18 cellular contexts compared by ENCODE assay signal in genomic region chr22:39444937-39445465, GRCh38. TPM values are rescaled to one million over a fixed set of nuclear protein-coding genes. Genes with fewer than 3 reads are reported as not detected.
DNase-seq lines count a peak whose midpoint lies in the region; ATAC-seq and TF ChIP-seq lines count a peak whose summit lies in the region.
"Had no signal": no experiment of that assay in that cellular context is flagged by ENCODE, and none has a peak within 500 bp of the region (broad histone marks: within the 10 kb centered on the region; RNA-seq: fewer than 3 reads in every experiment).

No MANE protein-coding gene starts in this region.

- no peak for TF ChIP-seq CTCF in HL-60 (IDR thresholded peaks at IDR 0.05; ENCODE audit: insufficient read depth, low read length)
- TF ChIP-seq CTCF in SU-DHL-6 (IDR thresholded peaks at IDR 0.05; ENCODE audit: insufficient read depth, low read length, poor library complexity, severe bottlenecking) = no peak
- TF ChIP-seq CTCF in suprapubic skin (IDR thresholded peaks at IDR 0.05) = no peak

- H3K9me3 Mint-ChIP-seq in activated CD4-positive, alpha-beta T cell treated with anti-CD3 and anti-CD28 coated beads, Interleukin-2, amount 10 ng/mL, durations not matched to agents 7 days and 5 days = no peaks in the 10 kb centered on the region
- no peaks in the 10 kb centered on the region for H3K9me3 Mint-ChIP-seq in activated CD4-positive, alpha-beta T cell treated with anti-CD3 and anti-CD28 coated beads, Interleukin-2, amount 10 ng/mL, durations not matched to agents 24 days and 14 days
- no peaks in the 10 kb centered on the region for H3K9me3 Mint-ChIP-seq in stimulated activated effector memory CD8-positive, alpha-beta T cell treated with anti-CD3 and anti-CD28 coated beads, Interleukin-12 subunit alpha, Interleukin-12 subunit beta, amount 100 ng/mL, for 72 hours
- H3K9me3 Mint-ChIP-seq: GM23338, HFFc6 had no signal

- no peaks in the 10 kb centered on the region for H3K9me3 ChIP-seq in SU-DHL-6 (ENCODE audit: insufficient read depth, low read length)
- H3K9me3 ChIP-seq in suprapubic skin = no peaks in the 10 kb centered on the region
- H3K9me3 ChIP-seq: Peyer's patch had no signal

- H4K20me1 ChIP-seq in SU-DHL-6 (ENCODE audit: low read depth, low read length) = no peaks in the 10 kb centered on the region

- intact Hi-C loops in activated CD4-positive, alpha-beta T cell treated with anti-CD3 and anti-CD28 coated beads, Interleukin-2, amount 10 ng/mL, durations not matched to agents 24 days and 14 days (cut with micrococcal nuclease) = no loop called here
- intact Hi-C loops in posterior cingulate gyrus (cut with DNase I) = no loop called here

- H3K27ac Mint-ChIP-seq in activated CD4-positive, alpha-beta T cell treated with anti-CD3 and anti-CD28 coated beads, Interleukin-2, amount 10 ng/mL, durations not matched to agents 7 days and 5 days = peak overlapping the region; percentile 66
- H3K27ac Mint-ChIP-seq in activated CD4-positive, alpha-beta T cell treated with anti-CD3 and anti-CD28 coated beads, Interleukin-2, amount 10 ng/mL, durations not matched to agents 24 days and 14 days = no peak overlapping the region
- peak overlapping the region; percentile 36 for H3K27ac Mint-ChIP-seq in stimulated activated effector memory CD8-positive, alpha-beta T cell treated with anti-CD3 and anti-CD28 coated beads, Interleukin-12 subunit alpha, Interleukin-12 subunit beta, amount 100 ng/mL, for 72 hours
- H3K27ac Mint-ChIP-seq: GM23338, HFFc6 had no signal

- H3K4me3 ChIP-seq in HL-60 (replicated peaks; ENCODE audit: insufficient read depth, low read length) (no peak overlapping the region), SU-DHL-6 (ENCODE audit: insufficient read depth, low read length, poor library complexity, severe bottlenecking) (no peak overlapping the region), suprapubic skin (no peak overlapping the region)
- H3K4me3 ChIP-seq: GM23338, K562, Peyer's patch had no signal

- no peak for DNase-seq in activated CD4-positive, alpha-beta T cell treated with anti-CD3 and anti-CD28 coated beads, Interleukin-2, amount 10 ng/mL, durations not matched to agents 7 days and 5 days
- DNase-seq in activated CD4-positive, alpha-beta T cell treated with anti-CD3 and anti-CD28 coated beads, Interleukin-2, amount 10 ng/mL, durations not matched to agents 24 days and 14 days = no peak
- DNase-seq in HL-60 (ENCODE audit: low read depth in 1 of 2, low spot score in 1 of 2) (no peak), posterior cingulate gyrus (no peak), suprapubic skin (ENCODE audit: low spot score in 2 of 2) (no peak), T-helper 1 cell (no peak)
- no peak for DNase-seq in stimulated activated effector memory CD8-positive, alpha-beta T cell treated with anti-CD3 and anti-CD28 coated beads, Interleukin-12 subunit alpha, Interleukin-12 subunit beta, amount 100 ng/mL, for 72 hours (ENCODE audit: low spot score in 2 of 2)
- DNase-seq: 8988T, HFFc6, NCI-H1092 treated with DMSO at 0.1 percent for 48 hours, NCI-H187 treated with DMSO at 0.1 percent for 48 hours, NCI-H446, Peyer's patch, Right ventricle myocardium superior had no signal

- H3K9ac ChIP-seq in SU-DHL-6 (ENCODE audit: low read length) = peak overlapping the region; percentile 72

- H3K36me3 ChIP-seq in SU-DHL-6 (ENCODE audit: low read length) (no peaks in the 10 kb centered on the region), suprapubic skin (no peaks in the 10 kb centered on the region)
- H3K36me3 ChIP-seq: Peyer's patch had no signal

- peaks cover 89% of the 10 kb centered on the region for H3F3A ChIP-seq in SU-DHL-6 (ENCODE audit: insufficient read depth)

- no peaks in the 10 kb centered on the region for H3K9me2 ChIP-seq in SU-DHL-6 (replicated peaks; ENCODE audit: insufficient read depth, low read length)

- peaks cover 31% of the 10 kb centered on the region for H3K4me1 ChIP-seq in suprapubic skin

- H3K79me2 ChIP-seq in SU-DHL-6 (ENCODE audit: insufficient read depth, low read length) = peaks cover 26% of the 10 kb centered on the region

- POLR2A ChIA-PET in activated CD4-positive, alpha-beta T cell treated with anti-CD3 and anti-CD28 coated beads, Interleukin-2, amount 10 ng/mL, durations not matched to agents 7 days and 5 days (lab: Charles Lee) = no interaction called here

- H3K27ac ChIP-seq in HL-60 (replicated peaks) = peak overlapping the region; percentile 89; the same call in 1 of the 2 replicates
- peak overlapping the region; percentile 98 for H3K27ac ChIP-seq in SU-DHL-6 (ENCODE audit: low read depth, low read length)
- no peak overlapping the region for H3K27ac ChIP-seq in suprapubic skin

- TF ChIP-seq POLR2A in suprapubic skin (IDR thresholded peaks at IDR 0.05) = no peak

- no peak overlapping the region for H3K4me3 Mint-ChIP-seq in activated CD4-positive, alpha-beta T cell treated with anti-CD3 and anti-CD28 coated beads, Interleukin-2, amount 10 ng/mL, durations not matched to agents 7 days and 5 days
- no peak overlapping the region for H3K4me3 Mint-ChIP-seq in activated CD4-positive, alpha-beta T cell treated with anti-CD3 and anti-CD28 coated beads, Interleukin-2, amount 10 ng/mL, durations not matched to agents 24 days and 14 days
- no peak overlapping the region for H3K4me3 Mint-ChIP-seq in stimulated activated effector memory CD8-positive, alpha-beta T cell treated with anti-CD3 and anti-CD28 coated beads, Interleukin-12 subunit alpha, Interleukin-12 subunit beta, amount 100 ng/mL, for 72 hours
- H3K4me3 Mint-ChIP-seq: GM23338, HFFc6 had no signal

- 80% methylated on average over 6 of the region's 11 CpGs for WGBS in suprapubic skin

- H3K36me3 Mint-ChIP-seq in activated CD4-positive, alpha-beta T cell treated with anti-CD3 and anti-CD28 coated beads, Interleukin-2, amount 10 ng/mL, durations not matched to agents 7 days and 5 days (ENCODE audit: low read depth) = peaks cover 4% of the 10 kb centered on the region
- H3K36me3 Mint-ChIP-seq in activated CD4-positive, alpha-beta T cell treated with anti-CD3 and anti-CD28 coated beads, Interleukin-2, amount 10 ng/mL, durations not matched to agents 24 days and 14 days (ENCODE audit: low read depth) = no peaks in the 10 kb centered on the region
- no peaks in the 10 kb centered on the region for H3K36me3 Mint-ChIP-seq in stimulated activated effector memory CD8-positive, alpha-beta T cell treated with anti-CD3 and anti-CD28 coated beads, Interleukin-12 subunit alpha, Interleukin-12 subunit beta, amount 100 ng/mL, for 72 hours

- peak overlapping the region; percentile 69 for H3K4me2 ChIP-seq in SU-DHL-6 (ENCODE audit: low read depth, low read length, poor library complexity, severe bottlenecking)
- H3K4me2 ChIP-seq: GM23338 had no signal

- no peak for ATAC-seq in stimulated activated effector memory CD8-positive, alpha-beta T cell treated with anti-CD3 and anti-CD28 coated beads, Interleukin-12 subunit alpha, Interleukin-12 subunit beta, amount 100 ng/mL, for 72 hours
- ATAC-seq: K562 had no signal

- no peak overlapping the region for H2AFZ ChIP-seq in SU-DHL-6 (ENCODE audit: low read depth, low read length, severe bottlenecking)

- no peak for TF ChIP-seq EP300 in suprapubic skin (IDR thresholded peaks at IDR 0.05)

- H3K4me1 Mint-ChIP-seq in activated CD4-positive, alpha-beta T cell treated with anti-CD3 and anti-CD28 coated beads, Interleukin-2, amount 10 ng/mL, durations not matched to agents 7 days and 5 days = peaks cover 49% of the 10 kb centered on the region
- H3K4me1 Mint-ChIP-seq in activated CD4-positive, alpha-beta T cell treated with anti-CD3 and anti-CD28 coated beads, Interleukin-2, amount 10 ng/mL, durations not matched to agents 24 days and 14 days = peaks cover 22% of the 10 kb centered on the region
- peaks cover 10% of the 10 kb centered on the region for H3K4me1 Mint-ChIP-seq in stimulated activated effector memory CD8-positive, alpha-beta T cell treated with anti-CD3 and anti-CD28 coated beads, Interleukin-12 subunit alpha, Interleukin-12 subunit beta, amount 100 ng/mL, for 72 hours

- peaks cover 3% of the 10 kb centered on the region for H3K27me3 Mint-ChIP-seq in activated CD4-positive, alpha-beta T cell treated with anti-CD3 and anti-CD28 coated beads, Interleukin-2, amount 10 ng/mL, durations not matched to agents 7 days and 5 days
- peaks cover 2% of the 10 kb centered on the region for H3K27me3 Mint-ChIP-seq in activated CD4-positive, alpha-beta T cell treated with anti-CD3 and anti-CD28 coated beads, Interleukin-2, amount 10 ng/mL, durations not matched to agents 24 days and 14 days

- H3K27me3 ChIP-seq in HL-60 (ENCODE audit: insufficient read depth, poor library complexity, severe bottlenecking) = no peaks in the 10 kb centered on the region
- no peaks in the 10 kb centered on the region for H3K27me3 ChIP-seq in SU-DHL-6 (ENCODE audit: low read length)
- H3K27me3 ChIP-seq in suprapubic skin = no peaks in the 10 kb centered on the region
- H3K27me3 ChIP-seq: Peyer's patch had no signal

- CTCF ChIA-PET in activated CD4-positive, alpha-beta T cell treated with anti-CD3 and anti-CD28 coated beads, Interleukin-2, amount 10 ng/mL, durations not matched to agents 7 days and 5 days (lab: Charles Lee) = interaction anchor here (1.0 to 1.6 kb wide), 4 partner anchors 8 to 84 kb away, joined by 3 read pairs; no protein-coding TSS in a partner anchor

RNA-seq across cellular contexts. Expression of gene MGAT3, which starts 11.8 kb away (rescaled TPM):
- total RNA-seq in activated CD4-positive, alpha-beta T cell treated with anti-CD3 and anti-CD28 coated beads, Interleukin-2, amount 10 ng/mL, durations not matched to agents 7 days and 5 days = 10 to 100 TPM; 12.8 to 15.5 TPM
- 0.90 and 1.9 TPM in 2 replicates for total RNA-seq in activated CD4-positive, alpha-beta T cell treated with anti-CD3 and anti-CD28 coated beads, Interleukin-2, amount 10 ng/mL, durations not matched to agents 24 days and 14 days
- 1 to 10 TPM; 2.2 to 3.7 (median 3.0) TPM for total RNA-seq in suprapubic skin
- total RNA-seq: HFFc6, MCF 10A had no signal

RNA-seq across cellular contexts. Expression of gene TAB1, which starts 45.4 kb away (rescaled TPM):
- total RNA-seq in activated CD4-positive, alpha-beta T cell treated with anti-CD3 and anti-CD28 coated beads, Interleukin-2, amount 10 ng/mL, durations not matched to agents 7 days and 5 days = 10 to 100 TPM; 36.4 to 40.8 TPM
- 24.9 and 27.0 TPM in 2 replicates for total RNA-seq in activated CD4-positive, alpha-beta T cell treated with anti-CD3 and anti-CD28 coated beads, Interleukin-2, amount 10 ng/mL, durations not matched to agents 24 days and 14 days
- 10 to 100 TPM; 16.9 to 35.4 (median 23.3) TPM for total RNA-seq in suprapubic skin

RNA-seq across cellular contexts. Expression of gene MIEF1, which starts 57.1 kb away (rescaled TPM):
- total RNA-seq in activated CD4-positive, alpha-beta T cell treated with anti-CD3 and anti-CD28 coated beads, Interleukin-2, amount 10 ng/mL, durations not matched to agents 7 days and 5 days = 10 to 100 TPM; 34.8 to 40.0 TPM
- total RNA-seq in activated CD4-positive, alpha-beta T cell treated with anti-CD3 and anti-CD28 coated beads, Interleukin-2, amount 10 ng/mL, durations not matched to agents 24 days and 14 days = 53.7 and 54.8 TPM in 2 replicates
- total RNA-seq in suprapubic skin = 10 to 100 TPM; 19.2 to 23.6 (median 23.4) TPM
